Comparison of ENCODE assay signal across 17 cellular contexts in genomic region chr1:184276416-184276815, GRCh38.
A peak's percentile ranks its signal among the peaks of the same experiment; 100 is the strongest.
DNase-seq lines count a peak whose midpoint lies in the region; ATAC-seq, FAIRE-seq and TF ChIP-seq lines count a peak whose summit lies in the region.
"Had no signal": no experiment of that assay in that cellular context is flagged by ENCODE, and none has a peak within 500 bp of the region (broad histone marks: within the 10 kb centered on the region; RNA-seq: fewer than 3 reads in every experiment).

No MANE protein-coding gene starts in this region.

- H3K27ac Mint-ChIP-seq in astrocyte (ENCODE audit: unreplicated experiment) (no peak overlapping the region), MCF 10A (ENCODE audit: low read depth, unreplicated experiment) (no peak overlapping the region), Caco-2 (ENCODE audit: unreplicated experiment) (no peak overlapping the region)
- H3K27ac Mint-ChIP-seq: CD8-positive, alpha-beta memory T cell; IgD-negative memory B cell had no signal

- H3K4me1 Mint-ChIP-seq in astrocyte (ENCODE audit: low read depth, unreplicated experiment) (peaks cover 13% of the 10 kb centered on the region), MCF 10A (ENCODE audit: insufficient read depth, unreplicated experiment) (no peaks in the 10 kb centered on the region), Caco-2 (ENCODE audit: low read depth, unreplicated experiment) (no peaks in the 10 kb centered on the region)
- H3K4me1 Mint-ChIP-seq: CD8-positive, alpha-beta memory T cell; IgD-negative memory B cell had no signal

- H3K4me3 Mint-ChIP-seq in astrocyte (ENCODE audit: unreplicated experiment) (no peak overlapping the region), MCF 10A (ENCODE audit: unreplicated experiment) (no peak overlapping the region), Caco-2 (ENCODE audit: unreplicated experiment) (no peak overlapping the region)
- H3K4me3 Mint-ChIP-seq: CD8-positive, alpha-beta memory T cell; IgD-negative memory B cell had no signal

- H3K4me2 ChIP-seq in astrocyte (ENCODE audit: low read length) = no peak overlapping the region
- H3K4me2 ChIP-seq: BLaER1 had no signal

- no peak for TF ChIP-seq CTCF in AG10803 (conservative IDR thresholded peaks at IDR 0.05; ENCODE audit: low read length)
- no peak for TF ChIP-seq CTCF in astrocyte (IDR thresholded peaks at IDR 0.05; ENCODE audit: insufficient read depth, low read depth, low read length)
- no peak for TF ChIP-seq CTCF in fibroblast of villous mesenchyme (IDR thresholded peaks at IDR 0.05; ENCODE audit: insufficient read depth, low read depth, low read length)
- TF ChIP-seq CTCF in MCF 10A (IDR thresholded peaks at IDR 0.05; ENCODE audit: unreplicated experiment) = no peak
- TF ChIP-seq CTCF in Caco-2 (IDR thresholded peaks at IDR 0.05; ENCODE audit: insufficient read depth in 1 of 2, low read depth in 1 of 2, low read length in 1 of 2, severe bottlenecking in 1 of 2, unreplicated experiment in 1 of 2) = no peak

- H3K27me3 ChIP-seq in astrocyte (ENCODE audit: insufficient read depth, low read length) (peaks cover 2% of the 10 kb centered on the region), Caco-2 (replicated peaks; ENCODE audit: control insufficient read depth, insufficient read depth, low read length) (no peaks in the 10 kb centered on the region)
- H3K27me3 ChIP-seq: BLaER1 had no signal

- POLR2A ChIA-PET in MCF 10A (lab: Yijun Ruan, JAX) (interaction anchor here (0.6 kb wide), 1 partner anchor 14 kb away, joined by 5 read pairs; no protein-coding TSS in a partner anchor), Caco-2 (lab: Charles Lee) (no interaction called here)

- BruUV-seq in MCF 10A (replicated peaks; lab: Mats Ljungman, UMichigan) = no TSS peak
- no TSS peak for BruUV-seq in Caco-2 (replicated peaks; lab: Mats Ljungman, UMichigan)

- CTCF ChIA-PET in MCF 10A (lab: Yijun Ruan, JAX) (no interaction called here), Caco-2 (lab: Charles Lee) (no interaction called here)

- intact Hi-C loops in MCF 10A (cut with micrococcal nuclease) (no loop called here), Caco-2 (cut with micrococcal nuclease; ENCODE audit: unreplicated experiment) (no loop called here)

- H3K27ac ChIP-seq in astrocyte (ENCODE audit: low read depth, low read length) = no peak overlapping the region
- H3K27ac ChIP-seq: 22Rv1, BLaER1 had no signal

- H3K36me3 Mint-ChIP-seq in astrocyte (ENCODE audit: low read depth, unreplicated experiment) (no peaks in the 10 kb centered on the region), MCF 10A (ENCODE audit: insufficient read depth, unreplicated experiment) (no peaks in the 10 kb centered on the region), Caco-2 (ENCODE audit: insufficient read depth, unreplicated experiment) (no peaks in the 10 kb centered on the region)
- H3K36me3 Mint-ChIP-seq: CD8-positive, alpha-beta memory T cell; IgD-negative memory B cell had no signal

- H3K79me2 ChIP-seq in astrocyte (ENCODE audit: insufficient read depth, low read length) = no peaks in the 10 kb centered on the region

- no peaks in the 10 kb centered on the region for H3K27me3 Mint-ChIP-seq in astrocyte (ENCODE audit: low read depth, unreplicated experiment)
- H3K27me3 Mint-ChIP-seq in MCF 10A (ENCODE audit: insufficient read depth, unreplicated experiment) = no peaks in the 10 kb centered on the region
- peaks cover 7% of the 10 kb centered on the region for H3K27me3 Mint-ChIP-seq in Caco-2 (ENCODE audit: insufficient read depth, unreplicated experiment)
- H3K27me3 Mint-ChIP-seq: IgD-negative memory B cell had no signal

- H3K9me3 ChIP-seq in astrocyte (ENCODE audit: insufficient read depth, low read depth, low read length) (no peaks in the 10 kb centered on the region), Caco-2 (no peaks in the 10 kb centered on the region)
- H3K9me3 ChIP-seq: BLaER1 had no signal

- no peak for ATAC-seq in GM19324 (IDR thresholded peaks at IDR 0.05; ENCODE audit: low FRiP score, unreplicated experiment)
- no peak for ATAC-seq in GM18511 (IDR thresholded peaks at IDR 0.05; ENCODE audit: unreplicated experiment)

- FAIRE-seq in astrocyte (lab: Jason Lieb, UNC) = peak; percentile 17
- FAIRE-seq: H54 had no signal

- H3K36me3 ChIP-seq in astrocyte (ENCODE audit: insufficient read depth, low read length) = no peaks in the 10 kb centered on the region
- H3K36me3 ChIP-seq in Caco-2 (ENCODE audit: control insufficient read depth, insufficient read depth, low read length) = no peaks in the 10 kb centered on the region
- H3K36me3 ChIP-seq: BLaER1 had no signal

- no peak overlapping the region for H3K9ac ChIP-seq in astrocyte (ENCODE audit: low read length)
- H3K9ac ChIP-seq: BLaER1 had no signal

- DNase-seq in AG10803 (ENCODE audit: low read depth) = peak; percentile 72
- DNase-seq in HCEC 1CT = peak; percentile 45
- no peak for DNase-seq in astrocyte (ENCODE audit: low read depth)
- peak; percentile 63 for DNase-seq in fibroblast of villous mesenchyme (ENCODE audit: low read depth)
- no peak for DNase-seq in MCF 10A (ENCODE audit: unreplicated experiment)
- DNase-seq in Caco-2 = no peak
- DNase-seq: AML-193; CD8-positive, alpha-beta memory T cell; DMS 273 treated with DMSO at 0.1 percent for 48 hours; GDM1; KG1 had no signal

- H4K20me1 ChIP-seq in astrocyte (ENCODE audit: insufficient read depth, low read length) = no peaks in the 10 kb centered on the region
- H4K20me1 ChIP-seq: BLaER1 had no signal

- H3K9me3 Mint-ChIP-seq in astrocyte (ENCODE audit: unreplicated experiment) = peaks cover 3% of the 10 kb centered on the region
- no peaks in the 10 kb centered on the region for H3K9me3 Mint-ChIP-seq in MCF 10A (ENCODE audit: unreplicated experiment)
- no peaks in the 10 kb centered on the region for H3K9me3 Mint-ChIP-seq in Caco-2 (ENCODE audit: unreplicated experiment)
- H3K9me3 Mint-ChIP-seq: CD8-positive, alpha-beta memory T cell had no signal

- H2AFZ ChIP-seq in astrocyte (ENCODE audit: low read depth, low read length) = no peak overlapping the region

- H3K4me3 ChIP-seq in AG10803 (ENCODE audit: low read length) = no peak overlapping the region
- H3K4me3 ChIP-seq in astrocyte (ENCODE audit: insufficient read depth, low read depth, low read length) = no peak overlapping the region
- no peak overlapping the region for H3K4me3 ChIP-seq in fibroblast of villous mesenchyme (ENCODE audit: low read depth, low read length)
- H3K4me3 ChIP-seq in Caco-2 (ENCODE audit: low read depth, low read length) = no peak overlapping the region
- H3K4me3 ChIP-seq: BLaER1 had no signal

- peaks cover 7% of the 10 kb centered on the region for H3K4me1 ChIP-seq in astrocyte (ENCODE audit: insufficient read depth, low read length)
- no peaks in the 10 kb centered on the region for H3K4me1 ChIP-seq in Caco-2
- H3K4me1 ChIP-seq: BLaER1 had no signal

Comparison
In these comparisons a context has a peak if more than half of its experiments do, and no peak if none do; other contexts are left out.
1. DNase-seq: peak in AG10803 (single experiment), HCEC 1CT (single experiment) and fibroblast of villous mesenchyme (single experiment); none in astrocyte (single experiment), MCF 10A (single experiment) and Caco-2 (0 of 2).